1 cellular context compared by ENCODE assay signal in the genomic region with DNA sequence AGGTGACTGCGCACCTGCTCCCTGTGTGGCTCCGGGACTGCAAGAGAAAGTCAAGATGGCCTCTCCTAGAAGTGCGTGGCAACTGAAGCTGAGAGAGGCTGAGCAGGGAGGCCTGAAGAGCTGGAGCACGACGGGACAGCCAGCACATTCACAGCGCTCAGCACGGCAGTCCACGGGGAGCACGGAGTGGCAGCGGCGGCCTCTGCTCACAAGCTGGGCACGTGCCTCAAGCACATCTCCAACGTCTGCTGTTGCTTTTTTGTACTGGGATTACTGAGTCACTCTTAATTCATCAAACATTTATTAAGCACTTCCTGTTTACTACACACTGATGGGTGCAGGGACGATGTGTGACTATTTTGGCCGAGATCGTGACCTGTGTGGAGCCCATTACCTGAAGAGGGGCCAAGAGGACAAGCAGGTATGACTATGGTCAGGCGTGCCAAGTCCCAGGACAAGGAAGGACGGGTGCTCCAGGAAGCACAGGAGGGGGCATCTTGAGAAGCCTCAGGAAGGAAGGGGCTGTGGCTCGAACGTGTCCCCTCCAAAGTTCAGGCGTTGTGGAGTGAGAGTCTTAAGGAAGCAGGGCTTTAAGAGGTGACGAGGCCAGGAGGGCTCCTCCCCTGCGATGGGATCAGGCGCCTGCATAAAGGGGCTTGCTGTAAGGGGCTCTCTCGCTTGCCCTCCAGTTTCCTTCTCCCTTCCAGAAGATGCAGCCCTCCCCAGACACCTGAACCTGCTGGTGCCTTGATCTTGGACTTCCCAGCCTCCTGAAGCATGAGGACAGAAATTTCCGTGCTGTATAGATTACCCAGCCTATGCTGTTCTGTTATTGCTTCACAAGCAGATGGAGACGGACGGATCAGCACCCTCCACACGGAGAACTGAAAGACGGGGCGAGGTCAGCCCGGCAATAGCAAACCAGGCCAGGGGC.
TF ChIP-seq lines count a peak whose summit lies in the region.

No MANE protein-coding gene starts in this region.

TF ChIP-seq in GM23338, 12 proteins besides CTCF, POLR2A, EP300 and RAD21 (continued from another document):
- TF ChIP-seq, protein P1, sequence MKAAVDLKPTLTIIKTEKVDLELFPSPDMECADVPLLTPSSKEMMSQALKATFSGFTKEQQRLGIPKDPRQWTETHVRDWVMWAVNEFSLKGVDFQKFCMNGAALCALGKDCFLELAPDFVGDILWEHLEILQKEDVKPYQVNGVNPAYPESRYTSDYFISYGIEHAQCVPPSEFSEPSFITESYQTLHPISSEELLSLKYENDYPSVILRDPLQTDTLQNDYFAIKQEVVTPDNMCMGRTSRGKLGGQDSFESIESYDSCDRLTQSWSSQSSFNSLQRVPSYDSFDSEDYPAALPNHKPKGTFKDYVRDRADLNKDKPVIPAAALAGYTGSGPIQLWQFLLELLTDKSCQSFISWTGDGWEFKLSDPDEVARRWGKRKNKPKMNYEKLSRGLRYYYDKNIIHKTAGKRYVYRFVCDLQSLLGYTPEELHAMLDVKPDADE (IDR thresholded peaks at IDR 0.05), result no peak
- no peak for TF ChIP-seq NANOG (IDR thresholded peaks at IDR 0.05; ENCODE audit: borderline replicate concordance)
- TF ChIP-seq POLR2AphosphoS5 (IDR thresholded peaks at IDR 0.05; ENCODE audit: low read depth), result no peak
- TF ChIP-seq, protein P2, sequence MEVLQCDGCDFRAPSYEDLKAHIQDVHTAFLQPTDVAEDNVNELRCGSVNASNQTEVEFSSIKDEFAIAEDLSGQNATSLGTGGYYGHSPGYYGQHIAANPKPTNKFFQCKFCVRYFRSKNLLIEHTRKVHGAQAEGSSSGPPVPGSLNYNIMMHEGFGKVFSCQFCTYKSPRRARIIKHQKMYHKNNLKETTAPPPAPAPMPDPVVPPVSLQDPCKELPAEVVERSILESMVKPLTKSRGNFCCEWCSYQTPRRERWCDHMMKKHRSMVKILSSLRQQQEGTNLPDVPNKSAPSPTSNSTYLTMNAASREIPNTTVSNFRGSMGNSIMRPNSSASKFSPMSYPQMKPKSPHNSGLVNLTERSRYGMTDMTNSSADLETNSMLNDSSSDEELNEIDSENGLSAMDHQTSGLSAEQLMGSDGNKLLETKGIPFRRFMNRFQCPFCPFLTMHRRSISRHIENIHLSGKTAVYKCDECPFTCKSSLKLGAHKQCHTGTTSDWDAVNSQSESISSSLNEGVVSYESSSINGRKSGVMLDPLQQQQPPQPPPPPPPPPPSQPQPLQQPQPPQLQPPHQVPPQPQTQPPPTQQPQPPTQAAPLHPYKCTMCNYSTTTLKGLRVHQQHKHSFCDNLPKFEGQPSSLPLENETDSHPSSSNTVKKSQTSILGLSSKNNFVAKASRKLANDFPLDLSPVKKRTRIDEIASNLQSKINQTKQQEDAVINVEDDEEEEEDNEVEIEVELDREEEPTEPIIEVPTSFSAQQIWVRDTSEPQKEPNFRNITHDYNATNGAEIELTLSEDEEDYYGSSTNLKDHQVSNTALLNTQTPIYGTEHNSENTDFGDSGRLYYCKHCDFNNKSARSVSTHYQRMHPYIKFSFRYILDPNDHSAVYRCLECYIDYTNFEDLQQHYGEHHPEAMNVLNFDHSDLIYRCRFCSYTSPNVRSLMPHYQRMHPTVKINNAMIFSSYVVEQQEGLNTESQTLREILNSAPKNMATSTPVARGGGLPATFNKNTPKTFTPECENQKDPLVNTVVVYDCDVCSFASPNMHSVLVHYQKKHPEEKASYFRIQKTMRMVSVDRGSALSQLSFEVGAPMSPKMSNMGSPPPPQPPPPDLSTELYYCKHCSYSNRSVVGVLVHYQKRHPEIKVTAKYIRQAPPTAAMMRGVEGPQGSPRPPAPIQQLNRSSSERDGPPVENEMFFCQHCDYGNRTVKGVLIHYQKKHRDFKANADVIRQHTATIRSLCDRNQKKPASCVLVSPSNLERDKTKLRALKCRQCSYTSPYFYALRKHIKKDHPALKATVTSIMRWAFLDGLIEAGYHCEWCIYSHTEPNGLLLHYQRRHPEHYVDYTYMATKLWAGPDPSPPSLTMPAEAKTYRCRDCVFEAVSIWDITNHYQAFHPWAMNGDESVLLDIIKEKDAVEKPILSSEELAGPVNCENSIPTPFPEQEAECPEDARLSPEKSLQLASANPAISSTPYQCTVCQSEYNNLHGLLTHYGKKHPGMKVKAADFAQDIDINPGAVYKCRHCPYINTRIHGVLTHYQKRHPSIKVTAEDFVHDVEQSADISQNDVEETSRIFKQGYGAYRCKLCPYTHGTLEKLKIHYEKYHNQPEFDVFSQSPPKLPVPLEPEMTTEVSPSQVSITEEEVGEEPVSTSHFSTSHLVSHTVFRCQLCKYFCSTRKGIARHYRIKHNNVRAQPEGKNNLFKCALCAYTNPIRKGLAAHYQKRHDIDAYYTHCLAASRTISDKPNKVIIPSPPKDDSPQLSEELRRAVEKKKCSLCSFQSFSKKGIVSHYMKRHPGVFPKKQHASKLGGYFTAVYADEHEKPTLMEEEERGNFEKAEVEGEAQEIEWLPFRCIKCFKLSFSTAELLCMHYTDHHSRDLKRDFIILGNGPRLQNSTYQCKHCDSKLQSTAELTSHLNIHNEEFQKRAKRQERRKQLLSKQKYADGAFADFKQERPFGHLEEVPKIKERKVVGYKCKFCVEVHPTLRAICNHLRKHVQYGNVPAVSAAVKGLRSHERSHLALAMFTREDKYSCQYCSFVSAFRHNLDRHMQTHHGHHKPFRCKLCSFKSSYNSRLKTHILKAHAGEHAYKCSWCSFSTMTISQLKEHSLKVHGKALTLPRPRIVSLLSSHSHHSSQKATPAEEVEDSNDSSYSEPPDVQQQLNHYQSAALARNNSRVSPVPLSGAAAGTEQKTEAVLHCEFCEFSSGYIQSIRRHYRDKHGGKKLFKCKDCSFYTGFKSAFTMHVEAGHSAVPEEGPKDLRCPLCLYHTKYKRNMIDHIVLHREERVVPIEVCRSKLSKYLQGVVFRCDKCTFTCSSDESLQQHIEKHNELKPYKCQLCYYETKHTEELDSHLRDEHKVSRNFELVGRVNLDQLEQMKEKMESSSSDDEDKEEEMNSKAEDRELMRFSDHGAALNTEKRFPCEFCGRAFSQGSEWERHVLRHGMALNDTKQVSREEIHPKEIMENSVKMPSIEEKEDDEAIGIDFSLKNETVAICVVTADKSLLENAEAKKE (CRISPR knock-in tag; IDR thresholded peaks at IDR 0.05), result no peak
- TF ChIP-seq STAT1 (IDR thresholded peaks at IDR 0.05; ENCODE audit: unreplicated experiment), result no peak
